In genomic region chr2:215407061-215407460, GRCh38 we compare ENCODE assay signal across 20 cellular contexts. TPM values are rescaled to one million over a fixed set of nuclear protein-coding genes. Genes with fewer than 3 reads are reported as not detected.
DNase-seq lines count a peak whose midpoint lies in the region; ATAC-seq, FAIRE-seq and TF ChIP-seq lines count a peak whose summit lies in the region.
"Had no signal": no experiment of that assay in that cellular context is flagged by ENCODE, and none has a peak within 500 bp of the region (broad histone marks: within the 10 kb centered on the region; RNA-seq: fewer than 3 reads in every experiment).

No MANE protein-coding gene starts in this region.

- TF ChIP-seq POLR2A in breast epithelium (IDR thresholded peaks at IDR 0.05) (no peak), H54 (IDR thresholded peaks at IDR 0.05; ENCODE audit: low read depth, low read length) (no peak)

- no peaks in the 10 kb centered on the region for H3K27me3 ChIP-seq in mammary epithelial cell (ENCODE audit: insufficient read depth, low read length)
- H3K27me3 ChIP-seq in breast epithelium, result no peaks in the 10 kb centered on the region
- H3K27me3 ChIP-seq in osteoblast (ENCODE audit: insufficient read depth, low read length), result no peaks in the 10 kb centered on the region
- no peaks in the 10 kb centered on the region for H3K27me3 ChIP-seq in MM.1S (replicated peaks; ENCODE audit: insufficient read depth, low read length)
- H3K27me3 ChIP-seq: SJSA1 had no signal

- in situ Hi-C loops in mammary epithelial cell (cut with MboI; ENCODE audit: low sequenced_read_pairs in 2 of 2), result no loop called here

- no peak for ATAC-seq in GM19463 (IDR thresholded peaks at IDR 0.05; ENCODE audit: unreplicated experiment)
- ATAC-seq: Right ventricle myocardium inferior had no signal

- H3K36me3 Mint-ChIP-seq in chondrocyte (ENCODE audit: low read depth), result peaks cover 71% of the 10 kb centered on the region

- WGBS in mammary epithelial cell (ENCODE audit: low coverage, missing lambda C conversion rate), result 96% methylated on average over 3 of the region's 3 CpGs

- H3K79me2 ChIP-seq in mammary epithelial cell (ENCODE audit: insufficient read depth, low read length) (peaks cover 9% of the 10 kb centered on the region), osteoblast (ENCODE audit: insufficient read depth, low read length) (peaks cover 25% of the 10 kb centered on the region), MM.1S (ENCODE audit: low read length) (no peaks in the 10 kb centered on the region)

- DNase-seq in mammary epithelial cell, result no peak
- DNase-seq in breast epithelium (ENCODE audit: low spot score in 2 of 2), result no peak
- DNase-seq in chondrocyte (ENCODE audit: low spot score), result no peak
- DNase-seq in osteoblast (ENCODE audit: insufficient read length, low spot score, missing footprints), result no peak
- DNase-seq in MM.1S, result no peak
- no peak for DNase-seq in H54 (ENCODE audit: insufficient read length, low spot score)
- DNase-seq: Calu3, DMS79 treated with DMSO at 0.1 percent for 48 hours, KBM-7, NCI-H1105 treated with DMSO at 0.1 percent for 48 hours, NCI-H146, NCI-H2029, NCI-H446 treated with DMSO at 0.1 percent for 48 hours, NCI-H526 treated with DMSO at 0.1 percent for 48 hours, PC-9 had no signal

- TSS peak; percentile 93 for BruUV-seq in mammary epithelial cell (replicated peaks; lab: Mats Ljungman, UMichigan)

- H3K9me3 ChIP-seq in mammary epithelial cell (replicated peaks; ENCODE audit: insufficient read depth, low read length), result no peaks in the 10 kb centered on the region
- H3K9me3 ChIP-seq in breast epithelium, result no peaks in the 10 kb centered on the region
- H3K9me3 ChIP-seq in osteoblast (ENCODE audit: low read depth, low read length), result no peaks in the 10 kb centered on the region
- H3K9me3 ChIP-seq in MM.1S (replicated peaks; ENCODE audit: insufficient read depth, low read length), result no peaks in the 10 kb centered on the region
- H3K9me3 ChIP-seq: SJSA1 had no signal

- H2AFZ ChIP-seq in mammary epithelial cell (ENCODE audit: low read depth, low read length) (no peak overlapping the region), osteoblast (ENCODE audit: low read length) (no peak overlapping the region), MM.1S (ENCODE audit: low read length) (no peak overlapping the region)
- H2AFZ ChIP-seq: PC-9 had no signal

- H3K9ac ChIP-seq in mammary epithelial cell (ENCODE audit: insufficient read depth, low read length), result no peak overlapping the region
- H3K9ac ChIP-seq in MM.1S (ENCODE audit: low read length), result no peak overlapping the region

- TF ChIP-seq CTCF in mammary epithelial cell (conservative IDR thresholded peaks at IDR 0.05 in 1 of 2, IDR thresholded peaks at IDR 0.05 in 1 of 2; ENCODE audit: extremely low read depth in 1 of 2, insufficient read depth in 1 of 2, low read depth in 1 of 2, low read length in 2 of 2) (no peak), breast epithelium (IDR thresholded peaks at IDR 0.05) (no peak), chondrocyte (IDR thresholded peaks at IDR 0.05) (no peak), osteoblast (IDR thresholded peaks at IDR 0.05; ENCODE audit: extremely low read depth, low read depth, low read length) (no peak), MM.1S (IDR thresholded peaks at IDR 0.05; ENCODE audit: low read length) (no peak)

- H3K4me1 Mint-ChIP-seq in chondrocyte (ENCODE audit: low read depth), result peaks cover 87% of the 10 kb centered on the region

- H3K4me2 ChIP-seq in mammary epithelial cell (ENCODE audit: insufficient read depth, low read depth, low read length) (no peak overlapping the region), osteoblast (ENCODE audit: insufficient read depth, low read length) (peak overlapping the region; percentile 32), MM.1S (ENCODE audit: low read depth, low read length) (no peak overlapping the region)
- H3K4me2 ChIP-seq: PC-9 had no signal

- H3K36me3 ChIP-seq in mammary epithelial cell (ENCODE audit: insufficient read depth, low read length) (peaks cover 74% of the 10 kb centered on the region), breast epithelium (no peaks in the 10 kb centered on the region), osteoblast (ENCODE audit: insufficient read depth, low read length) (peaks cover 93% of the 10 kb centered on the region), MM.1S (replicated peaks; ENCODE audit: insufficient read depth, low read length) (no peaks in the 10 kb centered on the region)

- peaks cover 2% of the 10 kb centered on the region for H4K20me1 ChIP-seq in mammary epithelial cell (ENCODE audit: insufficient read depth, low read length)
- peaks cover 61% of the 10 kb centered on the region for H4K20me1 ChIP-seq in osteoblast (ENCODE audit: insufficient read depth, low read length)
- H4K20me1 ChIP-seq in MM.1S (ENCODE audit: insufficient read depth, low read length), result no peaks in the 10 kb centered on the region

- CTCF ChIA-PET in mammary epithelial cell (lab: Charles Lee; ENCODE audit: low non-redundant PET), result no interaction called here

- peak overlapping the region; percentile 90 for H3K27ac Mint-ChIP-seq in chondrocyte (ENCODE audit: unreplicated experiment)

- no peak overlapping the region for H3K4me3 ChIP-seq in mammary epithelial cell (replicated peaks in 1 of 3; ENCODE audit: insufficient read depth in 1 of 3, low read depth in 2 of 3, low read length in 3 of 3)
- H3K4me3 ChIP-seq in breast epithelium, result no peak overlapping the region
- H3K4me3 ChIP-seq in osteoblast (ENCODE audit: insufficient read depth, low read length), result no peak overlapping the region
- no peak overlapping the region for H3K4me3 ChIP-seq in MM.1S (ENCODE audit: low read length)
- H3K4me3 ChIP-seq: PC-9, SJSA1 had no signal

- H3K9me3 Mint-ChIP-seq in chondrocyte (ENCODE audit: low read depth), result no peaks in the 10 kb centered on the region

- H3K4me1 ChIP-seq in mammary epithelial cell (ENCODE audit: insufficient read depth, low read length) (peaks cover 28% of the 10 kb centered on the region), breast epithelium (no peaks in the 10 kb centered on the region), osteoblast (ENCODE audit: insufficient read depth, low read length) (peaks cover 68% of the 10 kb centered on the region), MM.1S (ENCODE audit: low read length) (no peaks in the 10 kb centered on the region; the same call in 1 of the 2 replicates)

- intact Hi-C loops in mammary epithelial cell (cut with micrococcal nuclease), result no loop called here
- intact Hi-C loops in breast epithelium (cut with DNase I; ENCODE audit: low total_unique reads), result no loop called here

- H3K9me2 ChIP-seq in MM.1S (replicated peaks; ENCODE audit: insufficient read depth, low read length), result no peaks in the 10 kb centered on the region

- H3F3A ChIP-seq in MM.1S (ENCODE audit: insufficient read depth, low read length), result no peaks in the 10 kb centered on the region

- H3K27ac ChIP-seq in mammary epithelial cell (ENCODE audit: insufficient read depth, low read depth, low read length), result no peak overlapping the region
- H3K27ac ChIP-seq in breast epithelium, result no peak overlapping the region
- H3K27ac ChIP-seq in osteoblast (ENCODE audit: low read depth, low read length), result peak overlapping the region; percentile 29
- H3K27ac ChIP-seq in MM.1S (ENCODE audit: low read length), result no peak overlapping the region
- H3K27ac ChIP-seq: 22Rv1, PC-9, SJSA1 had no signal

- no peak overlapping the region for H3K4me3 Mint-ChIP-seq in chondrocyte (ENCODE audit: unreplicated experiment)

- no peak for FAIRE-seq in H54 (lab: Jason Lieb, UNC)
- FAIRE-seq: GM12892 had no signal

- dilution Hi-C loops in mammary epithelial cell (cut with HindIII; ENCODE audit: low sequenced_read_pairs), result no loop called here

- H3K27me3 Mint-ChIP-seq in chondrocyte (ENCODE audit: low read depth), result no peaks in the 10 kb centered on the region

RNA-seq across cellular contexts. Expression of gene FN1, which starts 28.8 kb away (rescaled TPM):
- total RNA-seq in mammary epithelial cell (over 10,000 TPM; 11,348 to 20,313 TPM), breast epithelium (100 to 1,000 TPM in 2 of 3 donors, 10 to 100 TPM in 1; 74.9 to 295 (median 102) TPM), chondrocyte (30,644 to 36,263 TPM (median 31,288 TPM) in 3 replicates), osteoblast (18,025 and 18,800 TPM in 2 replicates)
- 3,880 TPM for polyA plus RNA-seq in mammary epithelial cell
- 7,804 TPM for polyA minus RNA-seq in mammary epithelial cell

Comparison
In these comparisons a context has a peak if more than half of its experiments do, and no peak if none do; other contexts are left out.
1. RNA of gene FN1, which starts 28.8 kb away (total RNA-seq): 30,644 to 36,263 TPM in chondrocyte, 11,348 to 20,313 TPM in mammary epithelial cell and 18,025 to 18,800 TPM in osteoblast; 74.9 to 295 TPM in breast epithelium; every median in the first group is over 10 times any median in the second.